ENCODE assay signal across 9 cellular contexts in the genomic region with DNA sequence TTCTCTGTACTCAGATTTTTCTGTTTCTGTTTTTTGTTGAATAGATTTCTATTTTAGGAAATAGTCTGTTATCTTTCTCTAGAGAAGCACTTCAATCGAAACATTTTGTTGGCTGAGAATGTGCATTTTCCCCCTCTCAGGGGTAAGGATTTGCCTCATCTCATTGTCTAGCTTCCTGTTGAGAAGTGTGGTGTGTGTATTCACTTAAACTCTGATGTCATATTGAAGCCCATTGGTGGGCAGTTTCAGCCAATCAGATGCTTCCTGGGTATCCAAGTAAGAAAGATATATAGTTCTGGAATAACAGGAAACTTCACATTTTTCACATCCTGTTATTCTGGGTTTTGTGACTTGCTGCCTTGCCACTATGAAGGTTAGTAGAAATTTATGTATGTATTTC.
DNase-seq lines count a peak whose midpoint lies in the region; TF ChIP-seq lines count a peak whose summit lies in the region.
"Had no signal": no experiment of that assay in that cellular context is flagged by ENCODE, and none has a peak within 500 bp of the region (broad histone marks: within the 10 kb centered on the region; RNA-seq: fewer than 3 reads in every experiment).

No MANE protein-coding gene starts in this region.

- DNase-seq in activated CD4-positive, alpha-beta T cell treated with anti-CD3 and anti-CD28 coated beads, Interleukin-2, amount 10 ng/mL, durations not matched to agents 24 days and 14 days = peak; percentile 72
- no peak for DNase-seq in activated CD4-positive, alpha-beta T cell treated with anti-CD3 and anti-CD28 coated beads, Interleukin-2, amount 50 U/mL, for 1 hour
- DNase-seq in HFFc6 = peak; percentile 61
- DNase-seq in MV-4-11 (lab: John Stamatoyannopoulos, UW) = peak; percentile 61
- DNase-seq in cerebellar cortex (ENCODE audit: low spot score) = peak; percentile 60
- DNase-seq in H9 = no peak
- no peak for DNase-seq in stimulated activated CD4-positive, alpha-beta T cell treated with anti-CD3 and anti-CD28 coated beads, Interleukin-1b, Interleukin-23, amount 100 ng/mL, for 48 hours

- H4K8ac ChIP-seq in H9 (replicated peaks; ENCODE audit: insufficient read length, low read depth, low read length) = no peak overlapping the region

- H3K36me3 ChIP-seq in mesodermal cell (ENCODE audit: control insufficient read depth, insufficient read depth, low read length) = peaks cover 21% of the 10 kb centered on the region
- H3K36me3 ChIP-seq: uterus had no signal

- peak overlapping the region; percentile 79 for H3K27ac ChIP-seq in mesodermal cell (ENCODE audit: low read depth, low read length, severe bottlenecking)
- no peak overlapping the region for H3K27ac ChIP-seq in H9 (ENCODE audit: insufficient read length, low read depth, low read length)

- H3K4ac ChIP-seq in H9 (ENCODE audit: low read depth, low read length) = no peak overlapping the region

- H2BK120ac ChIP-seq in H9 (ENCODE audit: low read depth, low read length, poor library complexity, severe bottlenecking) = no peak overlapping the region

- peaks cover 47% of the 10 kb centered on the region for H3K4me1 Mint-ChIP-seq in activated CD4-positive, alpha-beta T cell treated with anti-CD3 and anti-CD28 coated beads, Interleukin-2, amount 10 ng/mL, durations not matched to agents 24 days and 14 days
- H3K4me1 Mint-ChIP-seq in HFFc6 (ENCODE audit: low read depth) (peaks cover 55% of the 10 kb centered on the region), H9 (peaks cover 62 to 65% of the 10 kb centered on the region in 2 experiments)

- H3K4me1 ChIP-seq in mesodermal cell (ENCODE audit: control insufficient read depth, insufficient read depth, low read length, poor library complexity, severe bottlenecking) (peaks cover 36% of the 10 kb centered on the region), H9 (ENCODE audit: insufficient read depth, low read length) (peaks cover 15% of the 10 kb centered on the region; the same call in 1 of the 2 replicates)

- no peak overlapping the region for H2AFZ ChIP-seq in H9 (ENCODE audit: low read length)

- H3K14ac ChIP-seq in H9 (ENCODE audit: insufficient read depth, low read length) = no peak overlapping the region

- H3K23ac ChIP-seq in H9 (ENCODE audit: insufficient read length, low read depth, low read length) = no peak overlapping the region

- intact Hi-C loops in activated CD4-positive, alpha-beta T cell treated with anti-CD3 and anti-CD28 coated beads, Interleukin-2, amount 10 ng/mL, durations not matched to agents 24 days and 14 days (cut with micrococcal nuclease) = loop anchor here (1.0 kb wide), 1 partner anchor 13 kb away; no protein-coding TSS in a partner anchor

- H4K5ac ChIP-seq in H9 (ENCODE audit: insufficient read length, low read depth, low read length) = no peak overlapping the region

- H4K20me1 ChIP-seq in H9 (ENCODE audit: control insufficient read depth, insufficient read depth, insufficient read length) = no peaks in the 10 kb centered on the region

- no peak overlapping the region for H2BK5ac ChIP-seq in H9 (ENCODE audit: insufficient read length, low read length)

- H3K79me2 ChIP-seq in H9 (ENCODE audit: insufficient read depth, low read length) = peaks cover 15% of the 10 kb centered on the region; the same call in 1 of the 2 replicates

- H3T11ph ChIP-seq in H9 (ENCODE audit: low read length) = no peak overlapping the region

- H4K91ac ChIP-seq in H9 (ENCODE audit: insufficient read length, low read depth, low read length) = no peak overlapping the region

- no peak overlapping the region for H2BK20ac ChIP-seq in H9 (ENCODE audit: low read depth, low read length, poor library complexity, severe bottlenecking)

- peaks cover 32% of the 10 kb centered on the region for H3K36me3 Mint-ChIP-seq in activated CD4-positive, alpha-beta T cell treated with anti-CD3 and anti-CD28 coated beads, Interleukin-2, amount 10 ng/mL, durations not matched to agents 24 days and 14 days (ENCODE audit: low read depth)
- H3K36me3 Mint-ChIP-seq in HFFc6 (ENCODE audit: low read depth) (peaks cover 20% of the 10 kb centered on the region), H9 (ENCODE audit: insufficient read depth in 1 of 3, low read depth in 3 of 3) (peaks cover 8 to 28% (median 17%) of the 10 kb centered on the region in 3 experiments)

- peak overlapping the region; percentile 39 for H3K27ac Mint-ChIP-seq in activated CD4-positive, alpha-beta T cell treated with anti-CD3 and anti-CD28 coated beads, Interleukin-2, amount 10 ng/mL, durations not matched to agents 24 days and 14 days
- H3K27ac Mint-ChIP-seq in HFFc6 (peak overlapping the region; percentile 52), H9 (no peak overlapping the region)

- no peaks in the 10 kb centered on the region for H3K9me3 Mint-ChIP-seq in activated CD4-positive, alpha-beta T cell treated with anti-CD3 and anti-CD28 coated beads, Interleukin-2, amount 10 ng/mL, durations not matched to agents 24 days and 14 days
- H3K9me3 Mint-ChIP-seq in HFFc6 = no peaks in the 10 kb centered on the region
- H3K9me3 Mint-ChIP-seq in H9 = peaks cover 4% of the 10 kb centered on the region in 2 experiments; a peak in 4 of 5 replicates

- H3K4me3 Mint-ChIP-seq in activated CD4-positive, alpha-beta T cell treated with anti-CD3 and anti-CD28 coated beads, Interleukin-2, amount 10 ng/mL, durations not matched to agents 24 days and 14 days = peak overlapping the region; percentile 32
- no peak overlapping the region for H3K4me3 Mint-ChIP-seq in HFFc6
- H3K4me3 Mint-ChIP-seq in H9 = 0 out of 5 replicates have a peak overlapping the region, but pooled peaks of 1 of the 2 experiments have one; percentile 13

- H3K4me3 ChIP-seq in mesodermal cell (ENCODE audit: extremely low read depth, insufficient read depth, low read length, poor library complexity, severe bottlenecking) = peak overlapping the region; percentile 6
- H3K4me3 ChIP-seq: uterus had no signal

- no peak overlapping the region for H3K9ac ChIP-seq in H9 (ENCODE audit: extremely low read depth, insufficient read length, low read length)

- H3K9me3 ChIP-seq in mesodermal cell (ENCODE audit: control insufficient read depth, low read length) (no peaks in the 10 kb centered on the region), H9 (ENCODE audit: control insufficient read depth, low read depth, low read length) (no peaks in the 10 kb centered on the region)
- H3K9me3 ChIP-seq: uterus had no signal

- H2BK15ac ChIP-seq in H9 (ENCODE audit: low read depth, low read length) = no peak overlapping the region

- no peak overlapping the region for H2BK12ac ChIP-seq in H9 (ENCODE audit: insufficient read length, low read depth, low read length)

- no peak for TF ChIP-seq CTCF in HFFc6 (IDR thresholded peaks at IDR 0.05)
- TF ChIP-seq CTCF in H9 (conservative IDR thresholded peaks at IDR 0.05) = no peak

- H3K4me2 ChIP-seq in H9 (ENCODE audit: insufficient read depth, insufficient read length, low read length) = no peak overlapping the region

- H3K56ac ChIP-seq in H9 (ENCODE audit: insufficient read length, low read depth, low read length) = no peak overlapping the region

- peaks cover 8% of the 10 kb centered on the region for H3K79me1 ChIP-seq in H9 (ENCODE audit: insufficient read depth, low read depth, low read length, poor library complexity, severe bottlenecking)

- H3K27me3 ChIP-seq in H9 (ENCODE audit: insufficient read depth, low read length) = no peaks in the 10 kb centered on the region
- H3K27me3 ChIP-seq: uterus had no signal

- 80% methylated on average over 1 of the region's 1 CpG; no CpG with 5 or more reads in 1 of the 2 experiments for WGBS in mesodermal cell (ENCODE audit: insufficient coverage in 2 of 2), 2 experiments
- WGBS in H9 (ENCODE audit: extremely low coverage, insufficient read length, low lambda C conversion rate) = no CpG with 5 or more reads among the region's 1 CpG

- no peaks in the 10 kb centered on the region for H3K27me3 Mint-ChIP-seq in activated CD4-positive, alpha-beta T cell treated with anti-CD3 and anti-CD28 coated beads, Interleukin-2, amount 10 ng/mL, durations not matched to agents 24 days and 14 days
- H3K27me3 Mint-ChIP-seq in HFFc6 (ENCODE audit: insufficient read depth) (no peaks in the 10 kb centered on the region; the same call in 1 of the 2 replicates), H9 (ENCODE audit: low read depth) (no peaks in the 10 kb centered on the region)

- no peak overlapping the region for H3K18ac ChIP-seq in H9 (ENCODE audit: insufficient read length, low read depth, low read length)

- no peaks in the 10 kb centered on the region for H3K23me2 ChIP-seq in H9 (ENCODE audit: insufficient read length, low read depth, low read length, poor library complexity, severe bottlenecking)

- no peak overlapping the region for H2AK5ac ChIP-seq in H9 (ENCODE audit: insufficient read length, low read length)

Comparison
In these comparisons a context has a peak if more than half of its experiments do, and no peak if none do; other contexts are left out.
1. DNase-seq: peak in activated CD4-positive, alpha-beta T cell treated with anti-CD3 and anti-CD28 coated beads, Interleukin-2, amount 10 ng/mL, durations not matched to agents 24 days and 14 days (single experiment), HFFc6 (single experiment), MV-4-11 (single experiment) and cerebellar cortex (single experiment); none in activated CD4-positive, alpha-beta T cell treated with anti-CD3 and anti-CD28 coated beads, Interleukin-2, amount 50 U/mL, for 1 hour (single experiment), H9 (single experiment) and stimulated activated CD4-positive, alpha-beta T cell treated with anti-CD3 and anti-CD28 coated beads, Interleukin-1b, Interleukin-23, amount 100 ng/mL, for 48 hours (single experiment).
2. H3K27ac Mint-ChIP-seq: peak in activated CD4-positive, alpha-beta T cell treated with anti-CD3 and anti-CD28 coated beads, Interleukin-2, amount 10 ng/mL, durations not matched to agents 24 days and 14 days (single experiment) and HFFc6 (single experiment); none in H9 (0 of 3).